Comparison of ENCODE assay signal across 1 cellular context in genomic region chr14:92793709-92794546, GRCh38.
A peak's percentile ranks its signal among the peaks of the same experiment; 100 is the strongest.
TF ChIP-seq lines count a peak whose summit lies in the region.

TSS of gene GOLGA5 (plus strand) at chr14:92794305. CDS start at chr14:92797438, 3,133 bp downstream.

TF ChIP-seq in GM12878, 131 proteins besides CTCF, POLR2A, EP300 and RAD21 (continued from another document and continues in another):
- TF ChIP-seq MAX (IDR thresholded peaks at IDR 0.05; ENCODE audit: low read depth, low read length), result peak; percentile 99
- TF ChIP-seq GATAD2B (conservative IDR thresholded peaks at IDR 0.05; ENCODE audit: low read depth), result 0 out of 2 replicates have a peak, but pooled peaks have one; percentile 69
- no peak for TF ChIP-seq HDAC2 (IDR thresholded peaks at IDR 0.05)
- peak; percentile 96 for TF ChIP-seq MXI1 (IDR thresholded peaks at IDR 0.05; ENCODE audit: low read depth, low read length)
- TF ChIP-seq MLLT1 (IDR thresholded peaks at IDR 0.05), result peak; percentile 67
- TF ChIP-seq CHD4 (IDR thresholded peaks at IDR 0.05), result no peak
- TF ChIP-seq SREBF2 (IDR thresholded peaks at IDR 0.05; ENCODE audit: low read length), result no peak
- peak; percentile 98 for TF ChIP-seq MYC (IDR thresholded peaks at IDR 0.05; ENCODE audit: insufficient read depth, insufficient read length, insufficient replicate concordance, low read length, severe bottlenecking)
- TF ChIP-seq HDGF (IDR thresholded peaks at IDR 0.05), result 0 out of 2 replicates have a peak, but pooled peaks have one; percentile 36
- TF ChIP-seq CHD2 (IDR thresholded peaks at IDR 0.05; ENCODE audit: borderline replicate concordance, low read depth, low read length), result peak; percentile 53
- peak; percentile 84; the same call in 1 of the 2 replicates for TF ChIP-seq ELK1 (IDR thresholded peaks at IDR 0.05; ENCODE audit: low read depth, low read length)
- TF ChIP-seq SIN3A (IDR thresholded peaks at IDR 0.05; ENCODE audit: low read depth, low read length), result peak; percentile 79; the same call in 1 of the 2 replicates
- peak; percentile 82 for TF ChIP-seq ZNF687 (IDR thresholded peaks at IDR 0.05)
- TF ChIP-seq DPF2 (IDR thresholded peaks at IDR 0.05), result 0 out of 2 replicates have a peak, but pooled peaks have one; percentile 34
- peak; percentile 81 for TF ChIP-seq CREM (IDR thresholded peaks at IDR 0.05; ENCODE audit: low read depth)
- TF ChIP-seq ZNF207 (IDR thresholded peaks at IDR 0.05; ENCODE audit: borderline replicate concordance), result peak; percentile 58; the same call in 1 of the 2 replicates
- TF ChIP-seq IKZF1 (conservative IDR thresholded peaks at IDR 0.05), result peak; percentile 53
- peak; percentile 60 for TF ChIP-seq E4F1 (IDR thresholded peaks at IDR 0.05; ENCODE audit: borderline replicate concordance, partially characterized antibody)
- TF ChIP-seq STAT1 (conservative IDR thresholded peaks at IDR 0.05), result no peak
- peak; percentile 63 for TF ChIP-seq LARP7 (IDR thresholded peaks at IDR 0.05)
- peak in 1 of 2 experiments; percentile 92; a peak in 1 of 3 replicates for TF ChIP-seq EGR1 (IDR thresholded peaks at IDR 0.05; ENCODE audit: borderline replicate concordance in 1 of 2, low read depth in 2 of 2, low read length in 2 of 2)
- TF ChIP-seq TAF1 (IDR thresholded peaks at IDR 0.05; ENCODE audit: borderline replicate concordance, low read depth, low read length), result 0 out of 2 replicates have a peak, but pooled peaks have one; percentile 44
- peak; percentile 80; the same call in 1 of the 2 replicates for TF ChIP-seq TCF3 (IDR thresholded peaks at IDR 0.05; ENCODE audit: borderline replicate concordance, insufficient read depth, low read depth, low read length)
- TF ChIP-seq PKNOX1 (IDR thresholded peaks at IDR 0.05), result 0 out of 2 replicates have a peak, but pooled peaks have one; percentile 50
- no peak for TF ChIP-seq BCL11A (IDR thresholded peaks at IDR 0.05; ENCODE audit: low read depth, low read length)
- TF ChIP-seq ZBTB40 (IDR thresholded peaks at IDR 0.05; ENCODE audit: borderline replicate concordance), result 0 out of 2 replicates have a peak, but pooled peaks have one; percentile 25
- TF ChIP-seq HSF1 (IDR thresholded peaks at IDR 0.05; ENCODE audit: low read depth, low read length), result no peak
- TF ChIP-seq TBL1XR1 (IDR thresholded peaks at IDR 0.05; ENCODE audit: low read depth, low read length), result peak; percentile 53; the same call in 1 of the 2 replicates
- TF ChIP-seq SIX5 (IDR thresholded peaks at IDR 0.05; ENCODE audit: low read depth, low read length, severe bottlenecking), result peak; percentile 25
- peak; percentile 51; the same call in 1 of the 2 replicates for TF ChIP-seq GABPA (IDR thresholded peaks at IDR 0.05; ENCODE audit: low read depth)
- peak; percentile 26; the same call in 1 of the 2 replicates for TF ChIP-seq ATF7 (IDR thresholded peaks at IDR 0.05; ENCODE audit: low read depth)
- TF ChIP-seq ZBTB11 (CRISPR knock-in tag; IDR thresholded peaks at IDR 0.05), result no peak
- TF ChIP-seq ATF3 (IDR thresholded peaks at IDR 0.05; ENCODE audit: borderline replicate concordance, extremely low read depth, low read depth, low read length), result peak; percentile 33; the same call in 1 of the 2 replicates
- no peak for TF ChIP-seq EED (IDR thresholded peaks at IDR 0.05; ENCODE audit: low read depth)
- TF ChIP-seq BHLHE40 (IDR thresholded peaks at IDR 0.05; ENCODE audit: borderline replicate concordance in 1 of 2, low read depth in 2 of 2, low read length in 1 of 2), result peak in 1 of 2 experiments; percentile 83; a peak in 2 of 4 replicates
- TF ChIP-seq YY1 (IDR thresholded peaks at IDR 0.05; ENCODE audit: low read depth, low read length), result peak; percentile 27; the same call in 1 of the 2 replicates
- TF ChIP-seq KAT2A (conservative IDR thresholded peaks at IDR 0.05; ENCODE audit: control insufficient read depth, low read depth, low read length), result no peak
- no peak for TF ChIP-seq CHD1 (IDR thresholded peaks at IDR 0.05; ENCODE audit: low read depth, low read length)
